27 cellular contexts compared by ENCODE assay signal in genomic region chr20:1338096-1338495, GRCh38. TPM values are rescaled to one million over a fixed set of nuclear protein-coding genes. Genes with fewer than 3 reads are reported as not detected.
A peak's percentile ranks its signal among the peaks of the same experiment; 100 is the strongest.
DNase-seq lines count a peak whose midpoint lies in the region; ATAC-seq and TF ChIP-seq lines count a peak whose summit lies in the region.
"Had no signal": no experiment of that assay in that cellular context is flagged by ENCODE, and none has a peak within 500 bp of the region (broad histone marks: within the 10 kb centered on the region; RNA-seq: fewer than 3 reads in every experiment).

No MANE protein-coding gene starts in this region.

- intact Hi-C loops in heart right ventricle (cut with DNase I) (loop anchor here in 2 of 10 donors (5.0 kb wide), 2 partner anchors 34 to 54 kb away; partner anchors contain the start of gene FKBP1A (in 1 of the 2)), cardiac septum (cut with DNase I) (no loop called here), upper lobe of right lung (cut with DNase I) (loop anchor here (10.0 kb wide), 1 partner anchor 57 kb away; the partner anchor contains the start of gene FKBP1A)

- no peak overlapping the region for H3K4me3 Mint-ChIP-seq in endodermal cell
- H3K4me3 Mint-ChIP-seq: activated naive CD4-positive, alpha-beta T cell treated with anti-CD3 and anti-CD28 coated beads for 36 hours; effector memory CD8-positive, alpha-beta T cell had no signal

- no peak overlapping the region for H3K9ac ChIP-seq in endodermal cell (ENCODE audit: extremely low read depth, low read length, poor library complexity, severe bottlenecking)
- no peak overlapping the region for H3K9ac ChIP-seq in parathyroid adenoma
- H3K9ac ChIP-seq: KMS-11 had no signal

- H3K27me3 ChIP-seq in heart right ventricle (no peaks in the 10 kb centered on the region), endodermal cell (ENCODE audit: control insufficient read depth, insufficient read depth, low read length, poor library complexity, severe bottlenecking) (no peaks in the 10 kb centered on the region), parathyroid adenoma (ENCODE audit: control insufficient read depth, insufficient read depth, low read length) (no peaks in the 10 kb centered on the region), upper lobe of right lung (no peaks in the 10 kb centered on the region)
- H3K27me3 ChIP-seq: BE2C, breast epithelium, colonic mucosa, esophagus squamous epithelium, tibial nerve had no signal

- H3K4me3 ChIP-seq in heart right ventricle (no peak overlapping the region), endodermal cell (ENCODE audit: low read length) (no peak overlapping the region), parathyroid adenoma (ENCODE audit: low read depth, low read length) (no peak overlapping the region), upper lobe of right lung (no peak overlapping the region)
- H3K4me3 ChIP-seq: breast epithelium, colonic mucosa, esophagus squamous epithelium, tibial nerve had no signal

- peaks cover 12 to 48% (median 36%) of the 10 kb centered on the region in 9 donors for H3K4me1 ChIP-seq in heart right ventricle
- H3K4me1 ChIP-seq in endodermal cell (ENCODE audit: control insufficient read depth, insufficient read depth, low read length), result no peaks in the 10 kb centered on the region
- H3K4me1 ChIP-seq in parathyroid adenoma, result peaks cover 15% of the 10 kb centered on the region
- H3K4me1 ChIP-seq in upper lobe of right lung, result peaks cover 27% of the 10 kb centered on the region
- H3K4me1 ChIP-seq: breast epithelium, colonic mucosa had no signal

- H2AFZ ChIP-seq in parathyroid adenoma, result no peak overlapping the region

- 97% methylated on average over 5 of the region's 5 CpGs for WGBS in heart right ventricle, 2 donors
- 96 to 100% methylated on average over 2 to 5 of the region's 5 CpGs for WGBS in endodermal cell (ENCODE audit: insufficient coverage in 1 of 2, insufficient read length in 1 of 2), 2 experiments

- no peaks in the 10 kb centered on the region for H3K4me1 Mint-ChIP-seq in endodermal cell

- peaks cover 0 to 6% (median 0%) of the 10 kb centered on the region in 9 donors for H3K36me3 ChIP-seq in heart right ventricle
- peaks cover 7% of the 10 kb centered on the region for H3K36me3 ChIP-seq in endodermal cell (ENCODE audit: control insufficient read depth, insufficient read depth, low read length)
- no peaks in the 10 kb centered on the region for H3K36me3 ChIP-seq in parathyroid adenoma (ENCODE audit: control insufficient read depth, insufficient read depth, low read length)
- H3K36me3 ChIP-seq in upper lobe of right lung, result peaks cover under 1% of the 10 kb centered on the region
- H3K36me3 ChIP-seq: BE2C, breast epithelium, colonic mucosa had no signal

- H3K27ac Mint-ChIP-seq in endodermal cell, result no peak overlapping the region
- H3K27ac Mint-ChIP-seq: activated naive CD4-positive, alpha-beta T cell treated with anti-CD3 and anti-CD28 coated beads for 36 hours had no signal

- TF ChIP-seq CTCF in heart right ventricle (IDR thresholded peaks at IDR 0.05) (no peak), endodermal cell (conservative IDR thresholded peaks at IDR 0.05) (no peak), parathyroid adenoma (IDR thresholded peaks at IDR 0.05) (no peak), upper lobe of right lung (IDR thresholded peaks at IDR 0.05) (no peak)

- no peaks in the 10 kb centered on the region for H3K9me3 ChIP-seq in heart right ventricle
- no peaks in the 10 kb centered on the region for H3K9me3 ChIP-seq in endodermal cell (ENCODE audit: control insufficient read depth, low read length)
- no peaks in the 10 kb centered on the region for H3K9me3 ChIP-seq in parathyroid adenoma (ENCODE audit: control insufficient read depth, low read length)
- no peaks in the 10 kb centered on the region for H3K9me3 ChIP-seq in upper lobe of right lung
- H3K9me3 ChIP-seq: BE2C, breast epithelium, colonic mucosa, esophagus squamous epithelium, tibial nerve had no signal

- H3K36me3 Mint-ChIP-seq in endodermal cell (ENCODE audit: low read depth), result peaks cover 9% of the 10 kb centered on the region
- H3K36me3 Mint-ChIP-seq: naive B cell had no signal

- H3K4me2 ChIP-seq in parathyroid adenoma (ENCODE audit: low read length), result no peak overlapping the region
- H3K4me2 ChIP-seq: KMS-11 had no signal

- no peaks in the 10 kb centered on the region for H3K27me3 Mint-ChIP-seq in endodermal cell (ENCODE audit: insufficient read depth)
- H3K27me3 Mint-ChIP-seq: effector memory CD8-positive, alpha-beta T cell; naive B cell had no signal

- H3K27ac ChIP-seq in heart right ventricle, result peak overlapping the region in 9 of 10 donors; percentile 54 to 89 (median 77)
- no peak overlapping the region for H3K27ac ChIP-seq in endodermal cell (ENCODE audit: low read depth, low read length)
- H3K27ac ChIP-seq in parathyroid adenoma, result peak overlapping the region; percentile 70
- peak overlapping the region; percentile 70 for H3K27ac ChIP-seq in upper lobe of right lung
- H3K27ac ChIP-seq: colonic mucosa, KMS-11 had no signal

- H3K9me3 Mint-ChIP-seq in endodermal cell, result no peaks in the 10 kb centered on the region
- H3K9me3 Mint-ChIP-seq: activated naive CD4-positive, alpha-beta T cell treated with anti-CD3 and anti-CD28 coated beads for 36 hours; effector memory CD8-positive, alpha-beta T cell; naive B cell had no signal

- no peak for DNase-seq in heart right ventricle
- no peak for DNase-seq in cardiac septum (ENCODE audit: low spot score)
- peak; percentile 37 for DNase-seq in endodermal cell
- no peak for DNase-seq in upper lobe of right lung
- no peak for DNase-seq in NCI-H2227 (lab: John Stamatoyannopoulos, UW; ENCODE audit: unreplicated experiment)
- DNase-seq: activated CD4-positive, alpha-beta T cell treated with anti-CD3 and anti-CD28 coated beads for 1 hour; activated naive CD4-positive, alpha-beta T cell treated with anti-CD3 and anti-CD28 coated beads for 36 hours; BE2C; colonic mucosa; DMS79 treated with DMSO at 0.1 percent for 48 hours; effector memory CD8-positive, alpha-beta T cell; esophagus squamous epithelium; islet precursor cell; naive B cell; NCI-H1436 treated with DMSO at 0.1 percent for 48 hours; NCI-H2107; NCI-H446 treated with DMSO at 0.1 percent for 48 hours; occipital lobe; SHP77 treated with DMSO at 0.1 percent for 48 hours; stimulated activated CD4-positive, alpha-beta T cell treated with anti-CD3 and anti-CD28 coated beads, Interleukin-4, amount 100 ng/mL, for 4 hours; stimulated activated naive CD8-positive, alpha-beta T cell treated with anti-CD3 and anti-CD28 coated beads, Interleukin-15, Interleukin-2, amounts not matched to agents 100 U/mL and 50 U/mL, for 24 hours had no signal

- H3K79me2 ChIP-seq in parathyroid adenoma, result peaks cover 10% of the 10 kb centered on the region

- no peak for ATAC-seq in heart right ventricle
- ATAC-seq in upper lobe of right lung, result no peak
- ATAC-seq in GM18520 (IDR thresholded peaks at IDR 0.05; ENCODE audit: unreplicated experiment), result no peak
- ATAC-seq in GM19463 (IDR thresholded peaks at IDR 0.05; ENCODE audit: unreplicated experiment), result no peak
- ATAC-seq: effector memory CD8-positive, alpha-beta T cell; stimulated activated naive CD8-positive, alpha-beta T cell treated with anti-CD3 and anti-CD28 coated beads, Interleukin-15, Interleukin-2, amounts not matched to agents 100 U/mL and 50 U/mL, for 24 hours had no signal

RNA-seq across cellular contexts. Expression of gene SDCBP2, which starts 9.2 kb away (rescaled TPM):
- total RNA-seq in heart right ventricle (1 to 10 TPM in 9 of 10 donors, under 1 TPM in 1; 0.62 to 4.3 (median 1.8) TPM), cardiac septum (2.7 TPM), endodermal cell (1 to 10 TPM; 1.5 to 5.1 TPM), upper lobe of right lung (10.9 TPM)
- polyA plus RNA-seq in heart right ventricle, result 1 to 10 TPM; 2.7 to 4.2 TPM
- 2.6 TPM for polyA plus RNA-seq in endodermal cell (2013, experiment 1 of 2)
- polyA plus RNA-seq in endodermal cell (2013, experiment 2 of 2), result 3.0 TPM

RNA-seq across cellular contexts. Expression of gene FKBP1A, which starts 54.8 kb away (rescaled TPM):
- 100 to 1,000 TPM; 112 to 276 (median 140) TPM for total RNA-seq in heart right ventricle
- polyA plus RNA-seq in heart right ventricle, result 100 to 1,000 TPM; 110 to 311 TPM
- 163 TPM for total RNA-seq in cardiac septum
- 100 to 1,000 TPM; 181 to 185 TPM for total RNA-seq in endodermal cell
- polyA plus RNA-seq in endodermal cell (2013, experiment 1 of 2), result 175 TPM
- polyA plus RNA-seq in endodermal cell (2013, experiment 2 of 2), result 171 TPM
- total RNA-seq in upper lobe of right lung, result 266 TPM
